ENCODE assay signal across 7 cellular contexts in genomic region chr12:44248436-44248835, GRCh38.
"Had no signal": no experiment of that assay in that cellular context is flagged by ENCODE, and none has a peak within 500 bp of the region (broad histone marks: within the 10 kb centered on the region; RNA-seq: fewer than 3 reads in every experiment).

No MANE protein-coding gene starts in this region.

- H3K9ac ChIP-seq: KMS-11 had no signal

- H3K27me3 Mint-ChIP-seq: IgD-negative memory B cell had no signal

- ATAC-seq: HepG2, K562 had no signal

- H3K4me1 Mint-ChIP-seq: IgD-negative memory B cell had no signal

- DNase-seq: KBM-7, KG1 had no signal

- H3K4me3 ChIP-seq: K562 had no signal

- H3K4me2 ChIP-seq: KMS-11 had no signal

- H3K27ac Mint-ChIP-seq: IgD-negative memory B cell had no signal

- H3K27ac ChIP-seq: HL-60, KMS-11 had no signal
